19 cellular contexts compared by ENCODE assay signal in genomic region chr1:179206817-179207216, GRCh38. TPM values are rescaled to one million over a fixed set of nuclear protein-coding genes. Genes with fewer than 3 reads are reported as not detected.
DNase-seq lines count a peak whose midpoint lies in the region; ATAC-seq and TF ChIP-seq lines count a peak whose summit lies in the region.
"Had no signal": no experiment of that assay in that cellular context is flagged by ENCODE, and none has a peak within 500 bp of the region (broad histone marks: within the 10 kb centered on the region; RNA-seq: fewer than 3 reads in every experiment).

No MANE protein-coding gene starts in this region.

- H3K4me3 Mint-ChIP-seq in activated T-cell treated with anti-CD3 and anti-CD28 coated beads, Interleukin-2, amount 50 U/mL, for 24 hours: no peak overlapping the region
- H3K4me3 Mint-ChIP-seq: CD4-positive, alpha-beta T cell; stimulated activated naive CD8-positive, alpha-beta T cell treated with anti-CD3 and anti-CD28 coated beads, Interleukin-15, Interleukin-2, amounts not matched to agents 100 ng/mL and 50 ng/mL, for 24 hours; type B pancreatic cell had no signal

- H3K36me3 ChIP-seq in right atrium auricular region: no peaks in the 10 kb centered on the region
- H3K36me3 ChIP-seq: right lobe of liver had no signal

- intact Hi-C loops in Right ventricle myocardium superior (cut with DNase I) (no loop called here), right cardiac atrium (cut with DNase I) (no loop called here)

- H3K9me3 ChIP-seq in right atrium auricular region: no peaks in the 10 kb centered on the region
- H3K9me3 ChIP-seq in right cardiac atrium (ENCODE audit: control insufficient read depth, low read length): no peaks in the 10 kb centered on the region
- H3K9me3 ChIP-seq: right lobe of liver had no signal

- H3K27ac ChIP-seq in right atrium auricular region (no peak overlapping the region), angular gyrus (ENCODE audit: low read depth, low read length) (peak overlapping the region; percentile 26), right cardiac atrium (ENCODE audit: low read length) (peak overlapping the region; percentile 27)
- H3K27ac ChIP-seq: right lobe of liver had no signal

- no peaks in the 10 kb centered on the region for H3K9me3 Mint-ChIP-seq in activated T-cell treated with anti-CD3 and anti-CD28 coated beads, Interleukin-2, amount 50 U/mL, for 24 hours
- H3K9me3 Mint-ChIP-seq: CD4-positive, alpha-beta T cell; stimulated activated naive CD8-positive, alpha-beta T cell treated with anti-CD3 and anti-CD28 coated beads, Interleukin-15, Interleukin-2, amounts not matched to agents 100 ng/mL and 50 ng/mL, for 24 hours; type B pancreatic cell had no signal

- ATAC-seq in Right ventricle myocardium superior (ENCODE audit: poor library complexity) (peak; percentile 68), right cardiac atrium (peak; percentile 72 to 75), HG02588 (IDR thresholded peaks at IDR 0.05; ENCODE audit: unreplicated experiment) (no peak)
- ATAC-seq: left colon, right lobe of liver had no signal

- H3K27me3 ChIP-seq in right atrium auricular region (no peaks in the 10 kb centered on the region), right cardiac atrium (ENCODE audit: control insufficient read depth, insufficient read depth) (no peaks in the 10 kb centered on the region)
- H3K27me3 ChIP-seq: right lobe of liver had no signal

- H3K4me1 ChIP-seq in right atrium auricular region: peaks cover 0 to 9% of the 10 kb centered on the region in 2 donors
- H3K4me1 ChIP-seq in right cardiac atrium (ENCODE audit: control insufficient read depth, insufficient read depth, low read length): peaks cover 3% of the 10 kb centered on the region

- no peak for TF ChIP-seq CTCF in right atrium auricular region (IDR thresholded peaks at IDR 0.05)

- DNase-seq in Right ventricle myocardium superior (no peak), right atrium auricular region (ENCODE audit: low spot score) (no peak), right cardiac atrium (no peak), SKM-1 (lab: John Stamatoyannopoulos, UW; ENCODE audit: unreplicated experiment) (no peak), foreskin melanocyte (no peak)
- no peak for DNase-seq in activated T-cell treated with anti-CD3 and anti-CD28 coated beads, Interleukin-2, amount 50 U/mL, for 24 hours
- DNase-seq: activated naive CD4-positive, alpha-beta T cell treated with Interleukin-2 at 50 U/mL for 16 hours; CD4-positive, alpha-beta T cell; DMS79 treated with DMSO at 0.1 percent for 48 hours; GOT3; left colon; NCI-H1930; nucleus accumbens; right lobe of liver; stimulated activated CD4-positive, alpha-beta T cell treated with anti-CD3 and anti-CD28 coated beads, Interleukin-2, amount 100 ng/mL, for 24 hours had no signal

- 69% methylated on average over 3 of the region's 3 CpGs for WGBS in right cardiac atrium

- H3K4me1 Mint-ChIP-seq in activated T-cell treated with anti-CD3 and anti-CD28 coated beads, Interleukin-2, amount 50 U/mL, for 24 hours (ENCODE audit: low read depth): peaks cover 40% of the 10 kb centered on the region

- H3K27ac Mint-ChIP-seq in activated T-cell treated with anti-CD3 and anti-CD28 coated beads, Interleukin-2, amount 50 U/mL, for 24 hours: no peak overlapping the region
- H3K27ac Mint-ChIP-seq: CD4-positive, alpha-beta T cell; stimulated activated naive CD8-positive, alpha-beta T cell treated with anti-CD3 and anti-CD28 coated beads, Interleukin-15, Interleukin-2, amounts not matched to agents 100 ng/mL and 50 ng/mL, for 24 hours; type B pancreatic cell had no signal

- H3K36me3 Mint-ChIP-seq in activated T-cell treated with anti-CD3 and anti-CD28 coated beads, Interleukin-2, amount 50 U/mL, for 24 hours (ENCODE audit: low read depth): peaks cover 7% of the 10 kb centered on the region

- no peak overlapping the region for H3K4me3 ChIP-seq in right atrium auricular region
- no peak overlapping the region for H3K4me3 ChIP-seq in right cardiac atrium (ENCODE audit: low read length)
- H3K4me3 ChIP-seq: right lobe of liver had no signal

- H3K27me3 Mint-ChIP-seq in activated T-cell treated with anti-CD3 and anti-CD28 coated beads, Interleukin-2, amount 50 U/mL, for 24 hours: no peaks in the 10 kb centered on the region
- H3K27me3 Mint-ChIP-seq: CD4-positive, alpha-beta T cell; stimulated activated naive CD8-positive, alpha-beta T cell treated with anti-CD3 and anti-CD28 coated beads, Interleukin-15, Interleukin-2, amounts not matched to agents 100 ng/mL and 50 ng/mL, for 24 hours; type B pancreatic cell had no signal

RNA-seq across cellular contexts. Expression of gene ABL2, which starts 22.7 kb away (rescaled TPM):
- 7.4 TPM for total RNA-seq in Right ventricle myocardium superior
- total RNA-seq in right atrium auricular region: 10 to 100 TPM in 1 of 2 donors, 1 to 10 TPM in 1; 6.3 to 12.1 TPM
- 10 to 100 TPM in 3 of 4 donors, 1 to 10 TPM in 1; 9.9 to 18.4 (median 10.5) TPM for total RNA-seq in right cardiac atrium
- polyA plus RNA-seq in right cardiac atrium: 3.2 TPM

Comparison
In these comparisons a context has a peak if more than half of its experiments do, and no peak if none do; other contexts are left out.
1. H3K27ac ChIP-seq: peak in angular gyrus (single experiment) and right cardiac atrium (single experiment); none in right atrium auricular region (0 of 2).